Comparison of ENCODE assay signal across 8 cellular contexts in the genomic region with DNA sequence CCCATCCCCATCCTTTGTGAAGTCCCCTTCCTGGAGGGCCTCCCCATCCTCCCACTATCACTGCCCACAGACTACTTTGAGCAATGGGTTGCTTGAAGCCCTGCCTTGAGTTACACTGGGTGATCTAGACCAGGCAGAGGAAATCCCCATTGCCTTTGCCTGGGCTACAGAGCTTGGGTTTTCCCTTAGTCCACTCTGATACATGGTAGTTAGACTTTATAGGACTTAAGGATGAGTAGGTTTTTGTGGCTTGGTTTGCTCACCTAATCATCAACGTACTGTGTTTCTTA. TPM values are rescaled to one million over a fixed set of nuclear protein-coding genes. Genes with fewer than 3 reads are reported as not detected.
DNase-seq lines count a peak whose midpoint lies in the region; ATAC-seq, FAIRE-seq and TF ChIP-seq lines count a peak whose summit lies in the region.

No MANE protein-coding gene starts in this region.

- peak overlapping the region; percentile 91 for H3K27ac Mint-ChIP-seq in CD4-positive, alpha-beta T cell
- H3K27ac Mint-ChIP-seq in IgD-negative memory B cell = peak overlapping the region; percentile 75 to 97 (median 97)
- peak overlapping the region; percentile 70 for H3K27ac Mint-ChIP-seq in dendritic cell treated with granulocyte-macrophage colony-stimulating factor and Interleukin-4, amounts not matched to agents 40 ng/mL and 50 ng/mL, for 4 days

- no peak for TF ChIP-seq POLR2A in erythroblast (IDR thresholded peaks at IDR 0.05; ENCODE audit: low read length)

- peaks cover 33% of the 10 kb centered on the region for H3K36me3 Mint-ChIP-seq in CD4-positive, alpha-beta T cell (ENCODE audit: low read depth)
- H3K36me3 Mint-ChIP-seq in IgD-negative memory B cell = peaks cover 3% of the 10 kb centered on the region
- H3K36me3 Mint-ChIP-seq in dendritic cell treated with granulocyte-macrophage colony-stimulating factor and Interleukin-4, amounts not matched to agents 40 ng/mL and 50 ng/mL, for 4 days (ENCODE audit: low read depth) = no peaks in the 10 kb centered on the region

- ATAC-seq in CD4-positive, alpha-beta T cell (ENCODE audit: poor library complexity) = peak; percentile 19
- ATAC-seq in GM21423 (IDR thresholded peaks at IDR 0.05; ENCODE audit: unreplicated experiment) = peak; percentile 36

- H3K27me3 Mint-ChIP-seq in CD4-positive, alpha-beta T cell = no peaks in the 10 kb centered on the region
- H3K27me3 Mint-ChIP-seq in IgD-negative memory B cell = peaks cover 2% of the 10 kb centered on the region
- H3K27me3 Mint-ChIP-seq in dendritic cell treated with granulocyte-macrophage colony-stimulating factor and Interleukin-4, amounts not matched to agents 40 ng/mL and 50 ng/mL, for 4 days = no peaks in the 10 kb centered on the region

- POLR2A ChIA-PET in CD4-positive, alpha-beta T cell (lab: Charles Lee) = interaction anchor here (1.0 to 5.3 kb wide), 17 partner anchors 9 to 96 kb away, joined by 3 to 79 read pairs (median 7); partner anchors contain the start of gene TMEM131L

- intact Hi-C loops in CD4-positive, alpha-beta T cell (cut with DNase I, micrococcal nuclease) = loop anchor here (1.0 to 5.0 kb wide), 6 partner anchors 25 to 95 kb away; partner anchors contain the start of gene TMEM131L (in 1 of the 2)
- intact Hi-C loops in dendritic cell treated with granulocyte-macrophage colony-stimulating factor and Interleukin-4, amounts not matched to agents 40 ng/mL and 50 ng/mL, for 4 days (cut with micrococcal nuclease) = loop anchor here (5.0 kb wide), 2 partner anchors 55 to 90 kb away; partner anchors contain the start of gene TMEM131L

- peak overlapping the region; percentile 66 for H3K27ac ChIP-seq in CD4-positive, alpha-beta T cell (ENCODE audit: low read depth, low read length)

- no peak for TF ChIP-seq CTCF in CD4-positive, alpha-beta T cell (IDR thresholded peaks at IDR 0.05)

- FAIRE-seq in frontal cortex (lab: Jason Lieb, UNC) = no peak

- CTCF ChIA-PET in CD4-positive, alpha-beta T cell (lab: Charles Lee) = interaction anchor here (0.7 to 1.9 kb wide), 5 partner anchors 13 to 67 kb away, joined by 3 to 8 read pairs (median 4); partner anchors contain the start of gene TMEM131L

- H3K4me1 Mint-ChIP-seq in CD4-positive, alpha-beta T cell (ENCODE audit: low read depth) = peaks cover 94% of the 10 kb centered on the region
- peaks cover 85 to 89% (median 86%) of the 10 kb centered on the region in 3 donors for H3K4me1 Mint-ChIP-seq in IgD-negative memory B cell
- peaks cover 87% of the 10 kb centered on the region for H3K4me1 Mint-ChIP-seq in dendritic cell treated with granulocyte-macrophage colony-stimulating factor and Interleukin-4, amounts not matched to agents 40 ng/mL and 50 ng/mL, for 4 days (ENCODE audit: low read depth)

- H3K9me3 ChIP-seq in CD4-positive, alpha-beta T cell (ENCODE audit: control insufficient read depth, low read length) = no peaks in the 10 kb centered on the region

- DNase-seq in CD4-positive, alpha-beta T cell = peak in 1 of 10 experiments; percentile 30
- no peak for DNase-seq in medulla oblongata (ENCODE audit: extremely low spot score)
- no peak for DNase-seq in frontal cortex (ENCODE audit: low spot score in 2 of 2)
- no peak for DNase-seq in NOMO-1 treated with DMSO at 0.1 percent for 48 hours (lab: John Stamatoyannopoulos, UW; ENCODE audit: unreplicated experiment)
- DNase-seq in erythroblast (lab: John Stamatoyannopoulos, UW) = no peak

- H3K9me3 Mint-ChIP-seq in CD4-positive, alpha-beta T cell = no peaks in the 10 kb centered on the region
- no peaks in the 10 kb centered on the region for H3K9me3 Mint-ChIP-seq in IgD-negative memory B cell
- no peaks in the 10 kb centered on the region for H3K9me3 Mint-ChIP-seq in dendritic cell treated with granulocyte-macrophage colony-stimulating factor and Interleukin-4, amounts not matched to agents 40 ng/mL and 50 ng/mL, for 4 days

- H3K27me3 ChIP-seq in CD4-positive, alpha-beta T cell (ENCODE audit: control insufficient read depth, insufficient read depth, low read length) = no peaks in the 10 kb centered on the region

- peak overlapping the region; percentile 85 for H3K4me3 Mint-ChIP-seq in CD4-positive, alpha-beta T cell
- peak overlapping the region; percentile 62 to 89 (median 82) for H3K4me3 Mint-ChIP-seq in IgD-negative memory B cell
- H3K4me3 Mint-ChIP-seq in dendritic cell treated with granulocyte-macrophage colony-stimulating factor and Interleukin-4, amounts not matched to agents 40 ng/mL and 50 ng/mL, for 4 days = no peak overlapping the region

RNA-seq across cellular contexts. Expression of gene TMEM131L, which starts 56.6 kb away (rescaled TPM):
- total RNA-seq in CD4-positive, alpha-beta T cell = 100 to 1,000 TPM; 101 to 106 TPM
- polyA plus RNA-seq in IgD-negative memory B cell = 48.4 TPM
- 42.4 TPM for total RNA-seq in frontal cortex
